Comparison of ENCODE assay signal across 10 cellular contexts in genomic region chr15:40040293-40040635, GRCh38. TPM values are rescaled to one million over a fixed set of nuclear protein-coding genes. Genes with fewer than 3 reads are reported as not detected.
DNase-seq lines count a peak whose midpoint lies in the region; ATAC-seq, FAIRE-seq and TF ChIP-seq lines count a peak whose summit lies in the region.
"Had no signal": no experiment of that assay in that cellular context is flagged by ENCODE, and none has a peak within 500 bp of the region (broad histone marks: within the 10 kb centered on the region; RNA-seq: fewer than 3 reads in every experiment).

No MANE protein-coding gene starts in this region.

- 92% methylated on average over 6 of the region's 6 CpGs for WGBS in A549 (ENCODE audit: missing lambda C conversion rate)

- H3K27ac ChIP-seq in A549: no peak overlapping the region; a peak in 1 of 6 replicates
- peak overlapping the region; percentile 94 for H3K27ac ChIP-seq in lower lobe of right lung
- peak overlapping the region in 1 of 2 donors; percentile 42 for H3K27ac ChIP-seq in kidney (ENCODE audit: low read depth in 2 of 2, low read length in 2 of 2)

- no peaks in the 10 kb centered on the region for H3K9me3 ChIP-seq in A549
- H3K9me3 ChIP-seq in lower lobe of right lung: no peaks in the 10 kb centered on the region
- H3K9me3 ChIP-seq in kidney (ENCODE audit: control insufficient read depth in 1 of 2, low read length in 2 of 2): no peaks in the 10 kb centered on the region
- H3K9me3 ChIP-seq: testis had no signal

- no peak for FAIRE-seq in A549 (lab: Jason Lieb, UNC)
- no peak for FAIRE-seq in kidney (lab: Jason Lieb, UNC)
- FAIRE-seq: islet of Langerhans had no signal

- H3K4me2 ChIP-seq in A549: peak overlapping the region; percentile 76

- TF ChIP-seq EP300 in A549 (IDR thresholded peaks at IDR 0.05): no peak

- POLR2A ChIA-PET in A549 (lab: Yijun Ruan, JAX): no interaction called here

- H3K4me1 ChIP-seq in A549 (peaks cover 18% of the 10 kb centered on the region; the same call in 2 of the 3 replicates), lower lobe of right lung (peaks cover 38% of the 10 kb centered on the region), kidney (ENCODE audit: control insufficient read depth in 1 of 2, insufficient read depth in 1 of 2, low read depth in 1 of 2, low read length in 2 of 2) (peaks cover 4 to 19% of the 10 kb centered on the region in 2 donors)

- H3K4me1 Mint-ChIP-seq in activated T-helper 2 cell treated with anti-CD3 and anti-CD28 coated beads, Interferon-gamma antibody, Interleukin-2, Interleukin-4, amounts not matched to agents 10 μg/mL and 5 μg/mL and 100 μg/mL, durations not matched to agents 14 hours and 24 hours and 36 hours (ENCODE audit: low read depth): peaks cover 55% of the 10 kb centered on the region

- TF ChIP-seq RAD21 in A549 (conservative IDR thresholded peaks at IDR 0.05 in 1 of 2, IDR thresholded peaks at IDR 0.05 in 1 of 2): no peak

- intact Hi-C loops in activated T-helper 2 cell treated with anti-CD3 and anti-CD28 coated beads, Interferon-gamma antibody, Interleukin-2, Interleukin-4, amounts not matched to agents 10 μg/mL and 5 μg/mL and 100 μg/mL, durations not matched to agents 14 hours and 24 hours and 36 hours (cut with micrococcal nuclease): no loop called here
- intact Hi-C loops in lower lobe of right lung (cut with DNase I): loop anchor here (10.0 kb wide), 2 partner anchors 65 to 235 kb away; partner anchors contain the start of gene BMF
- intact Hi-C loops in kidney (cut with DNase I): loop anchor here (5.0 to 10.0 kb wide), 2 partner anchors 75 to 232 kb away; no protein-coding TSS in a partner anchor

- DNase-seq in A549 (ENCODE audit: low read depth in 1 of 2, low spot score in 1 of 2) (no peak), GM12865 (ENCODE audit: low read depth) (no peak), lower lobe of right lung (no peak), kidney (no peak), ACHN (no peak)
- no peak for DNase-seq in activated T-helper 2 cell treated with anti-CD3 and anti-CD28 coated beads, Interferon-gamma antibody, Interleukin-2, Interleukin-4, amounts not matched to agents 10 μg/mL and 5 μg/mL and 100 μg/mL, durations not matched to agents 14 hours and 24 hours and 36 hours (ENCODE audit: low spot score)
- no peak for DNase-seq in stimulated activated CD4-positive, alpha-beta T cell treated with anti-CD3 and anti-CD28 coated beads, Interleukin-4, amount 100 ng/mL, for 24 hours
- DNase-seq: testis had no signal

- peaks cover 44% of the 10 kb centered on the region for H3K36me3 Mint-ChIP-seq in activated T-helper 2 cell treated with anti-CD3 and anti-CD28 coated beads, Interferon-gamma antibody, Interleukin-2, Interleukin-4, amounts not matched to agents 10 μg/mL and 5 μg/mL and 100 μg/mL, durations not matched to agents 14 hours and 24 hours and 36 hours (ENCODE audit: low read depth)

- H3K36me3 ChIP-seq in lower lobe of right lung: peaks cover 27% of the 10 kb centered on the region
- H3K36me3 ChIP-seq in kidney (ENCODE audit: control insufficient read depth in 1 of 2, insufficient read depth in 2 of 2, low read length in 2 of 2): peaks cover 8 to 16% of the 10 kb centered on the region in 2 donors

- peak overlapping the region; percentile 91 for H3K27ac Mint-ChIP-seq in activated T-helper 2 cell treated with anti-CD3 and anti-CD28 coated beads, Interferon-gamma antibody, Interleukin-2, Interleukin-4, amounts not matched to agents 10 μg/mL and 5 μg/mL and 100 μg/mL, durations not matched to agents 14 hours and 24 hours and 36 hours

- TF ChIP-seq CTCF in A549 (IDR thresholded peaks at IDR 0.05): no peak
- TF ChIP-seq CTCF in GM12865 (IDR thresholded peaks at IDR 0.05; ENCODE audit: insufficient read depth, low read depth, low read length, missing control alignments): no peak
- no peak for TF ChIP-seq CTCF in lower lobe of right lung (IDR thresholded peaks at IDR 0.05)
- TF ChIP-seq CTCF in kidney (IDR thresholded peaks at IDR 0.05; ENCODE audit: borderline replicate concordance, extremely low read depth, insufficient read depth): no peak

- TF ChIP-seq POLR2A in A549 (IDR thresholded peaks at IDR 0.05; ENCODE audit: low read length): no peak

- CTCF ChIA-PET in A549 (lab: Yijun Ruan, JAX): interaction anchor here (0.9 to 12.9 kb wide), 7 partner anchors 12 to 239 kb away, joined by 3 to 174 read pairs (median 4); partner anchors contain the start of gene BMF

- ATAC-seq in A549 (no peak), lower lobe of right lung (no peak), HG02798 (IDR thresholded peaks at IDR 0.05; ENCODE audit: poor library complexity, unreplicated experiment) (no peak)

- no peaks in the 10 kb centered on the region for H3K9me3 Mint-ChIP-seq in activated T-helper 2 cell treated with anti-CD3 and anti-CD28 coated beads, Interferon-gamma antibody, Interleukin-2, Interleukin-4, amounts not matched to agents 10 μg/mL and 5 μg/mL and 100 μg/mL, durations not matched to agents 14 hours and 24 hours and 36 hours

- H3K27me3 ChIP-seq in lower lobe of right lung (ENCODE audit: low read depth): no peaks in the 10 kb centered on the region
- H3K27me3 ChIP-seq: testis had no signal

- no peak overlapping the region for H3K9ac ChIP-seq in kidney (ENCODE audit: low read length in 2 of 2)

- H3K4me3 Mint-ChIP-seq in activated T-helper 2 cell treated with anti-CD3 and anti-CD28 coated beads, Interferon-gamma antibody, Interleukin-2, Interleukin-4, amounts not matched to agents 10 μg/mL and 5 μg/mL and 100 μg/mL, durations not matched to agents 14 hours and 24 hours and 36 hours (ENCODE audit: low read depth): peak overlapping the region; percentile 82

- H3K27me3 Mint-ChIP-seq in activated T-helper 2 cell treated with anti-CD3 and anti-CD28 coated beads, Interferon-gamma antibody, Interleukin-2, Interleukin-4, amounts not matched to agents 10 μg/mL and 5 μg/mL and 100 μg/mL, durations not matched to agents 14 hours and 24 hours and 36 hours (ENCODE audit: low read depth): no peaks in the 10 kb centered on the region

- peak overlapping the region; percentile 99; the same call in 1 of the 3 replicates for H3K4me3 ChIP-seq in A549
- peak overlapping the region; percentile 74 for H3K4me3 ChIP-seq in GM12865 (ENCODE audit: low read depth, low read length)
- H3K4me3 ChIP-seq in lower lobe of right lung: peak overlapping the region; percentile 76
- H3K4me3 ChIP-seq in kidney (ENCODE audit: low read length in 2 of 2): peak overlapping the region in 1 of 2 donors; percentile 30

- in situ Hi-C loops in ACHN (cut with HindIII; ENCODE audit: low pct_ligation_motif_present, low pct_unique_long_range_greater_than_20kb, low sequenced_read_pairs): no loop called here

TF ChIP-seq in A549, 52 proteins besides CTCF, POLR2A, EP300 and RAD21:
- TF ChIP-seq RARB (CRISPR knock-in tag; IDR thresholded peaks at IDR 0.05): no peak
- no peak for TF ChIP-seq FOSB (CRISPR knock-in tag; IDR thresholded peaks at IDR 0.05)
- TF ChIP-seq TFCP2L1 (CRISPR knock-in tag; IDR thresholded peaks at IDR 0.05): no peak
- TF ChIP-seq HMGXB4 (CRISPR knock-in tag; IDR thresholded peaks at IDR 0.05; ENCODE audit: borderline replicate concordance): no peak
- no peak for TF ChIP-seq ZFP36 (IDR thresholded peaks at IDR 0.05; ENCODE audit: borderline replicate concordance, partially characterized antibody)
- no peak for TF ChIP-seq CBX8 (IDR thresholded peaks at IDR 0.05)
- TF ChIP-seq CHD2 (IDR thresholded peaks at IDR 0.05; ENCODE audit: low read length, partially characterized antibody): no peak
- TF ChIP-seq USF2 (IDR thresholded peaks at IDR 0.05): no peak
- TF ChIP-seq CEBPB (IDR thresholded peaks at IDR 0.05): no peak
- no peak for TF ChIP-seq NFE2L2 (conservative IDR thresholded peaks at IDR 0.05; ENCODE audit: low read length)
- no peak for TF ChIP-seq HEYL (CRISPR knock-in tag; IDR thresholded peaks at IDR 0.05)

RNA-seq across cellular contexts. Expression of gene SRP14, which starts 1.3 kb away (rescaled TPM):
- polyA plus RNA-seq in A549 (2011; rRNA removed) (216 and 306 TPM in 2 replicates), A549 (2017; fragmentation: RNase III; extraction: RNeasy Plus Mini Kit Qiagen cat#74134 plus additional on column Dnase treatment) (343 to 380 TPM (median 374 TPM) in 3 replicates), kidney (ENCODE audit: insufficient read depth, low read depth, low replicate concordance) (867 TPM)
- 236 and 276 TPM in 2 replicates for polyA plus RNA-seq in A549 (2012; cell fraction: cytosol; rRNA removed)
- polyA plus RNA-seq in A549 (2012; cell fraction: nucleus; rRNA removed): 45.5 and 75.3 TPM in 2 replicates
- 36.6 and 50.6 TPM in 2 replicates for polyA minus RNA-seq in A549 (2011; rRNA and poly(A)+ RNA removed)
- total RNA-seq in activated T-helper 2 cell treated with anti-CD3 and anti-CD28 coated beads, Interferon-gamma antibody, Interleukin-2, Interleukin-4, amounts not matched to agents 10 μg/mL and 5 μg/mL and 100 μg/mL, durations not matched to agents 14 hours and 24 hours and 36 hours: 160 and 167 TPM in 2 replicates
- total RNA-seq in lower lobe of right lung (138 TPM), kidney (190 TPM)
